16 cellular contexts compared by ENCODE assay signal in genomic region chr2:143078106-143078505, GRCh38. TPM values are rescaled to one million over a fixed set of nuclear protein-coding genes. Genes with fewer than 3 reads are reported as not detected.
"Had no signal": no experiment of that assay in that cellular context is flagged by ENCODE, and none has a peak within 500 bp of the region (broad histone marks: within the 10 kb centered on the region; RNA-seq: fewer than 3 reads in every experiment).

No MANE protein-coding gene starts in this region.

- H3K27ac Mint-ChIP-seq: activated naive CD4-positive, alpha-beta T cell treated with anti-CD3 and anti-CD28 coated beads, Interleukin-2, amount 50 U/mL, for 72 hours; nephron progenitor cell; stimulated activated naive CD8-positive, alpha-beta T cell treated with anti-CD3 and anti-CD28 coated beads, Interleukin-15, Interleukin-2, amounts not matched to agents 100 ng/mL and 50 ng/mL, for 24 hours; T-helper 17 cell had no signal

- H3K36me3 ChIP-seq: gastroesophageal sphincter had no signal

- DNase-seq: activated CD4-positive, alpha-beta T cell treated with anti-CD3 and anti-CD28 coated beads, Interleukin-2, amount 50 U/mL, for 4 hours; activated CD4-positive, CD25-positive, alpha-beta regulatory T cell treated with anti-CD3 and anti-CD28 coated beads, Interleukin-2, amount 50 U/mL, for 72 hours; activated effector memory CD4-positive, alpha-beta T cell treated with Interleukin-2 at 50 U/mL for 16 hours; activated T-cell treated with anti-CD3 and anti-CD28 coated beads, Interleukin-2, amount 50 U/mL, for 1 hour; effector CD4-positive, alpha-beta T cell; mesendoderm; nephron progenitor cell; stimulated activated CD4-positive, alpha-beta T cell treated with anti-CD3 and anti-CD28 coated beads, Interleukin-4, amount 100 ng/mL, for 1 hour; stimulated activated CD8-positive, alpha-beta memory T cell treated with anti-CD3 and anti-CD28 coated beads, Interleukin-4, amount 100 ng/mL, for 48 hours; T-helper 17 cell had no signal

- H3K27me3 Mint-ChIP-seq: stimulated activated naive CD8-positive, alpha-beta T cell treated with anti-CD3 and anti-CD28 coated beads, Interleukin-15, Interleukin-2, amounts not matched to agents 100 ng/mL and 50 ng/mL, for 24 hours; T-helper 17 cell had no signal

- H3K4me3 ChIP-seq: gastroesophageal sphincter had no signal

- ATAC-seq: activated naive CD4-positive, alpha-beta T cell treated with anti-CD3 and anti-CD28 coated beads, Interleukin-2, amount 50 U/mL, for 72 hours; gastroesophageal sphincter; T-helper 17 cell had no signal

- H3K27me3 ChIP-seq: gastroesophageal sphincter had no signal

- H3K4me3 Mint-ChIP-seq: nephron progenitor cell; stimulated activated naive CD8-positive, alpha-beta T cell treated with anti-CD3 and anti-CD28 coated beads, Interleukin-15, Interleukin-2, amounts not matched to agents 100 ng/mL and 50 ng/mL, for 24 hours; T-helper 17 cell had no signal

- H3K4me1 ChIP-seq: gastroesophageal sphincter had no signal

- H3K4me1 Mint-ChIP-seq: nephron progenitor cell, T-helper 17 cell had no signal

- H3K27ac ChIP-seq: gastroesophageal sphincter had no signal

RNA-seq across cellular contexts. Expression of gene ARHGAP15, which starts 51.1 kb away (rescaled TPM):
- total RNA-seq: bronchial epithelial cell, fibroblast of lung, kidney epithelial cell had no signal
